In the genomic region with DNA sequence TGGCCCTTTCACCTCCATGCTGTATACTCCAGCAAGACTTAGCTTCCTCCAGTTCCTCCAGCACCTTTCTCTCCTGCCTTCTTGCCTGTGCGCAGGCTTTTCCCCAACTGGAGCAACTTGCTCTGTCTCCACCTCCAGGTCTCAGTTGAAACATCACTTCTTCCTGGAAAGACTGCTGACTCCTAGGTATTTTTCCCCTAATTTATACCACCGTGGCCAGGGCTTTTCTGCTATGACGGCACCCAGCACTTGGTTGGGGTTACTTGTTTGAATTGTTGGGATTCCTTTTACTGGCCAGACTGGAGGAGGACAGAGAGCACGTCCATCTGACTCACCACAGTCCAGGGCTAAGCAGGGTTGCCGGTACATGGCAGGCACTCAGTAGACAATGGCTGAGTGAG, we compare ENCODE assay signal across 11 cellular contexts.
DNase-seq lines count a peak whose midpoint lies in the region; ATAC-seq and TF ChIP-seq lines count a peak whose summit lies in the region.
"Had no signal": no experiment of that assay in that cellular context is flagged by ENCODE, and none has a peak within 500 bp of the region (broad histone marks: within the 10 kb centered on the region; RNA-seq: fewer than 3 reads in every experiment).

No MANE protein-coding gene starts in this region.

- WGBS in adrenal gland, 4 donors, result 38 to 66% (median 46%) methylated on average over 5 of the region's 5 CpGs

- peak; percentile 30 for DNase-seq in GM23338 (ENCODE audit: low spot score)
- no peak for DNase-seq in RWPE2 (ENCODE audit: low spot score)
- DNase-seq in fibroblast of pulmonary artery (ENCODE audit: low read depth), result peak; percentile 20
- peak; percentile 61 for DNase-seq in retinal pigment epithelial cell (ENCODE audit: low read depth)
- DNase-seq in adrenal gland, result no peak
- DNase-seq in NCI-H1417 (lab: John Stamatoyannopoulos, UW), result no peak
- DNase-seq: heart right ventricle, NCI-H1436, OCI-M1, spleen had no signal

- H2AFZ ChIP-seq in GM23338, result no peak overlapping the region

- no peaks in the 10 kb centered on the region for H3K9me3 ChIP-seq in RWPE2 (ENCODE audit: severe bottlenecking)
- no peaks in the 10 kb centered on the region for H3K9me3 ChIP-seq in adrenal gland (replicated peaks in 1 of 3)

- H3K36me3 ChIP-seq in GM23338 (ENCODE audit: insufficient read depth) (no peaks in the 10 kb centered on the region), RWPE2 (ENCODE audit: low read depth) (no peaks in the 10 kb centered on the region), adrenal gland (replicated peaks in 1 of 2) (no peaks in the 10 kb centered on the region)
- H3K36me3 ChIP-seq: heart right ventricle, spleen had no signal

- H3K9me2 ChIP-seq in GM23338 (ENCODE audit: insufficient read depth), result 0 out of 2 replicates have a peak, but pooled peaks cover 3% of the 10 kb centered on the region

- peaks cover 19% of the 10 kb centered on the region for H3K4me1 Mint-ChIP-seq in GM23338

- no peaks in the 10 kb centered on the region for H3F3A ChIP-seq in GM23338 (replicated peaks; ENCODE audit: low read depth)

- no peak overlapping the region for H3K27ac Mint-ChIP-seq in GM23338

- H3K27me3 Mint-ChIP-seq in GM23338 (ENCODE audit: insufficient read depth, low read depth, poor library complexity), result peaks cover 3% of the 10 kb centered on the region

- peak in 1 of 2 experiments; percentile 21; a peak in 1 of 4 replicates for TF ChIP-seq CTCF in GM23338 (conservative IDR thresholded peaks at IDR 0.05; ENCODE audit: low read depth in 2 of 2)
- peak; percentile 7 for TF ChIP-seq CTCF in RWPE2 (IDR thresholded peaks at IDR 0.05; ENCODE audit: poor library complexity, severe bottlenecking)
- no peak for TF ChIP-seq CTCF in fibroblast of pulmonary artery (IDR thresholded peaks at IDR 0.05; ENCODE audit: low read length, missing control alignments)
- peak; percentile 30 for TF ChIP-seq CTCF in retinal pigment epithelial cell (conservative IDR thresholded peaks at IDR 0.05; ENCODE audit: low read depth, low read length)
- TF ChIP-seq CTCF in adrenal gland (IDR thresholded peaks at IDR 0.05), result no peak

- no peaks in the 10 kb centered on the region for H3K79me2 ChIP-seq in GM23338 (replicated peaks; ENCODE audit: insufficient read depth)

- no peak for TF ChIP-seq POLR2A in adrenal gland (IDR thresholded peaks at IDR 0.05)

- H3K27me3 ChIP-seq in GM23338 (ENCODE audit: insufficient read depth), result no peaks in the 10 kb centered on the region
- peaks cover 20% of the 10 kb centered on the region for H3K27me3 ChIP-seq in RWPE2 (ENCODE audit: insufficient read depth, poor library complexity, severe bottlenecking)
- peaks cover 8% of the 10 kb centered on the region for H3K27me3 ChIP-seq in adrenal gland

- peaks cover 5% of the 10 kb centered on the region; the same call in 1 of the 3 replicates for H3K9me3 Mint-ChIP-seq in GM23338

- H3K27ac ChIP-seq in GM23338 (ENCODE audit: low read depth), result no peak overlapping the region
- H3K27ac ChIP-seq in RWPE2 (ENCODE audit: poor library complexity, severe bottlenecking), result no peak overlapping the region
- no peak overlapping the region for H3K27ac ChIP-seq in adrenal gland
- H3K27ac ChIP-seq: heart right ventricle, spleen had no signal

- H3K4me3 ChIP-seq in GM23338 (no peak overlapping the region), RWPE2 (ENCODE audit: severe bottlenecking) (no peak overlapping the region), fibroblast of pulmonary artery (replicated peaks; ENCODE audit: low read depth, low read length) (no peak overlapping the region), retinal pigment epithelial cell (ENCODE audit: low read length) (no peak overlapping the region), adrenal gland (no peak overlapping the region)
- H3K4me3 ChIP-seq: heart right ventricle, spleen had no signal

- no peak overlapping the region for H3K4me3 Mint-ChIP-seq in GM23338

- no peaks in the 10 kb centered on the region for H4K20me1 ChIP-seq in GM23338 (replicated peaks; ENCODE audit: insufficient read depth)

- H3K36me3 Mint-ChIP-seq in GM23338 (ENCODE audit: low read depth), result no peaks in the 10 kb centered on the region

- intact Hi-C loops in adrenal gland (cut with DNase I), result no loop called here

- no peaks in the 10 kb centered on the region; the same call in 1 of the 2 replicates for H3K4me1 ChIP-seq in GM23338 (ENCODE audit: insufficient read depth)
- peaks cover 10% of the 10 kb centered on the region for H3K4me1 ChIP-seq in RWPE2 (ENCODE audit: insufficient read depth, poor library complexity, severe bottlenecking)
- no peaks in the 10 kb centered on the region for H3K4me1 ChIP-seq in adrenal gland (replicated peaks in 1 of 2)

- ATAC-seq in GM23338 (peak; percentile 31; the same call in 2 of the 3 replicates), RWPE2 (ENCODE audit: low read depth) (peak; percentile 72), GM18868 (IDR thresholded peaks at IDR 0.05; ENCODE audit: unreplicated experiment) (no peak)
- ATAC-seq: heart right ventricle had no signal

- H3K4me2 ChIP-seq in GM23338, result no peak overlapping the region

TF ChIP-seq in GM23338, 12 proteins besides CTCF, POLR2A, EP300 and RAD21:
- no peak for TF ChIP-seq EZH2 (IDR thresholded peaks at IDR 0.05; ENCODE audit: low read depth, unreplicated experiment)
- TF ChIP-seq, protein P1, sequence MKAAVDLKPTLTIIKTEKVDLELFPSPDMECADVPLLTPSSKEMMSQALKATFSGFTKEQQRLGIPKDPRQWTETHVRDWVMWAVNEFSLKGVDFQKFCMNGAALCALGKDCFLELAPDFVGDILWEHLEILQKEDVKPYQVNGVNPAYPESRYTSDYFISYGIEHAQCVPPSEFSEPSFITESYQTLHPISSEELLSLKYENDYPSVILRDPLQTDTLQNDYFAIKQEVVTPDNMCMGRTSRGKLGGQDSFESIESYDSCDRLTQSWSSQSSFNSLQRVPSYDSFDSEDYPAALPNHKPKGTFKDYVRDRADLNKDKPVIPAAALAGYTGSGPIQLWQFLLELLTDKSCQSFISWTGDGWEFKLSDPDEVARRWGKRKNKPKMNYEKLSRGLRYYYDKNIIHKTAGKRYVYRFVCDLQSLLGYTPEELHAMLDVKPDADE (IDR thresholded peaks at IDR 0.05), result no peak
- no peak for TF ChIP-seq POLR2AphosphoS5 (IDR thresholded peaks at IDR 0.05; ENCODE audit: low read depth)
- TF ChIP-seq, protein P2, sequence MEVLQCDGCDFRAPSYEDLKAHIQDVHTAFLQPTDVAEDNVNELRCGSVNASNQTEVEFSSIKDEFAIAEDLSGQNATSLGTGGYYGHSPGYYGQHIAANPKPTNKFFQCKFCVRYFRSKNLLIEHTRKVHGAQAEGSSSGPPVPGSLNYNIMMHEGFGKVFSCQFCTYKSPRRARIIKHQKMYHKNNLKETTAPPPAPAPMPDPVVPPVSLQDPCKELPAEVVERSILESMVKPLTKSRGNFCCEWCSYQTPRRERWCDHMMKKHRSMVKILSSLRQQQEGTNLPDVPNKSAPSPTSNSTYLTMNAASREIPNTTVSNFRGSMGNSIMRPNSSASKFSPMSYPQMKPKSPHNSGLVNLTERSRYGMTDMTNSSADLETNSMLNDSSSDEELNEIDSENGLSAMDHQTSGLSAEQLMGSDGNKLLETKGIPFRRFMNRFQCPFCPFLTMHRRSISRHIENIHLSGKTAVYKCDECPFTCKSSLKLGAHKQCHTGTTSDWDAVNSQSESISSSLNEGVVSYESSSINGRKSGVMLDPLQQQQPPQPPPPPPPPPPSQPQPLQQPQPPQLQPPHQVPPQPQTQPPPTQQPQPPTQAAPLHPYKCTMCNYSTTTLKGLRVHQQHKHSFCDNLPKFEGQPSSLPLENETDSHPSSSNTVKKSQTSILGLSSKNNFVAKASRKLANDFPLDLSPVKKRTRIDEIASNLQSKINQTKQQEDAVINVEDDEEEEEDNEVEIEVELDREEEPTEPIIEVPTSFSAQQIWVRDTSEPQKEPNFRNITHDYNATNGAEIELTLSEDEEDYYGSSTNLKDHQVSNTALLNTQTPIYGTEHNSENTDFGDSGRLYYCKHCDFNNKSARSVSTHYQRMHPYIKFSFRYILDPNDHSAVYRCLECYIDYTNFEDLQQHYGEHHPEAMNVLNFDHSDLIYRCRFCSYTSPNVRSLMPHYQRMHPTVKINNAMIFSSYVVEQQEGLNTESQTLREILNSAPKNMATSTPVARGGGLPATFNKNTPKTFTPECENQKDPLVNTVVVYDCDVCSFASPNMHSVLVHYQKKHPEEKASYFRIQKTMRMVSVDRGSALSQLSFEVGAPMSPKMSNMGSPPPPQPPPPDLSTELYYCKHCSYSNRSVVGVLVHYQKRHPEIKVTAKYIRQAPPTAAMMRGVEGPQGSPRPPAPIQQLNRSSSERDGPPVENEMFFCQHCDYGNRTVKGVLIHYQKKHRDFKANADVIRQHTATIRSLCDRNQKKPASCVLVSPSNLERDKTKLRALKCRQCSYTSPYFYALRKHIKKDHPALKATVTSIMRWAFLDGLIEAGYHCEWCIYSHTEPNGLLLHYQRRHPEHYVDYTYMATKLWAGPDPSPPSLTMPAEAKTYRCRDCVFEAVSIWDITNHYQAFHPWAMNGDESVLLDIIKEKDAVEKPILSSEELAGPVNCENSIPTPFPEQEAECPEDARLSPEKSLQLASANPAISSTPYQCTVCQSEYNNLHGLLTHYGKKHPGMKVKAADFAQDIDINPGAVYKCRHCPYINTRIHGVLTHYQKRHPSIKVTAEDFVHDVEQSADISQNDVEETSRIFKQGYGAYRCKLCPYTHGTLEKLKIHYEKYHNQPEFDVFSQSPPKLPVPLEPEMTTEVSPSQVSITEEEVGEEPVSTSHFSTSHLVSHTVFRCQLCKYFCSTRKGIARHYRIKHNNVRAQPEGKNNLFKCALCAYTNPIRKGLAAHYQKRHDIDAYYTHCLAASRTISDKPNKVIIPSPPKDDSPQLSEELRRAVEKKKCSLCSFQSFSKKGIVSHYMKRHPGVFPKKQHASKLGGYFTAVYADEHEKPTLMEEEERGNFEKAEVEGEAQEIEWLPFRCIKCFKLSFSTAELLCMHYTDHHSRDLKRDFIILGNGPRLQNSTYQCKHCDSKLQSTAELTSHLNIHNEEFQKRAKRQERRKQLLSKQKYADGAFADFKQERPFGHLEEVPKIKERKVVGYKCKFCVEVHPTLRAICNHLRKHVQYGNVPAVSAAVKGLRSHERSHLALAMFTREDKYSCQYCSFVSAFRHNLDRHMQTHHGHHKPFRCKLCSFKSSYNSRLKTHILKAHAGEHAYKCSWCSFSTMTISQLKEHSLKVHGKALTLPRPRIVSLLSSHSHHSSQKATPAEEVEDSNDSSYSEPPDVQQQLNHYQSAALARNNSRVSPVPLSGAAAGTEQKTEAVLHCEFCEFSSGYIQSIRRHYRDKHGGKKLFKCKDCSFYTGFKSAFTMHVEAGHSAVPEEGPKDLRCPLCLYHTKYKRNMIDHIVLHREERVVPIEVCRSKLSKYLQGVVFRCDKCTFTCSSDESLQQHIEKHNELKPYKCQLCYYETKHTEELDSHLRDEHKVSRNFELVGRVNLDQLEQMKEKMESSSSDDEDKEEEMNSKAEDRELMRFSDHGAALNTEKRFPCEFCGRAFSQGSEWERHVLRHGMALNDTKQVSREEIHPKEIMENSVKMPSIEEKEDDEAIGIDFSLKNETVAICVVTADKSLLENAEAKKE (CRISPR knock-in tag; IDR thresholded peaks at IDR 0.05), result no peak
- TF ChIP-seq ZNF114 (CRISPR knock-in tag; IDR thresholded peaks at IDR 0.05), result no peak

Comparison
In these comparisons a context has a peak if more than half of its experiments do, and no peak if none do; other contexts are left out.
1. DNase-seq: peak in GM23338 (single experiment), fibroblast of pulmonary artery (single experiment) and retinal pigment epithelial cell (single experiment); none in RWPE2 (single experiment), adrenal gland (0 of 7) and NCI-H1417 (0 of 3).
2. CTCF ChIP-seq: peak in RWPE2 (single experiment) and retinal pigment epithelial cell (single experiment); none in fibroblast of pulmonary artery (single experiment) and adrenal gland (0 of 6).